In the genomic region with DNA sequence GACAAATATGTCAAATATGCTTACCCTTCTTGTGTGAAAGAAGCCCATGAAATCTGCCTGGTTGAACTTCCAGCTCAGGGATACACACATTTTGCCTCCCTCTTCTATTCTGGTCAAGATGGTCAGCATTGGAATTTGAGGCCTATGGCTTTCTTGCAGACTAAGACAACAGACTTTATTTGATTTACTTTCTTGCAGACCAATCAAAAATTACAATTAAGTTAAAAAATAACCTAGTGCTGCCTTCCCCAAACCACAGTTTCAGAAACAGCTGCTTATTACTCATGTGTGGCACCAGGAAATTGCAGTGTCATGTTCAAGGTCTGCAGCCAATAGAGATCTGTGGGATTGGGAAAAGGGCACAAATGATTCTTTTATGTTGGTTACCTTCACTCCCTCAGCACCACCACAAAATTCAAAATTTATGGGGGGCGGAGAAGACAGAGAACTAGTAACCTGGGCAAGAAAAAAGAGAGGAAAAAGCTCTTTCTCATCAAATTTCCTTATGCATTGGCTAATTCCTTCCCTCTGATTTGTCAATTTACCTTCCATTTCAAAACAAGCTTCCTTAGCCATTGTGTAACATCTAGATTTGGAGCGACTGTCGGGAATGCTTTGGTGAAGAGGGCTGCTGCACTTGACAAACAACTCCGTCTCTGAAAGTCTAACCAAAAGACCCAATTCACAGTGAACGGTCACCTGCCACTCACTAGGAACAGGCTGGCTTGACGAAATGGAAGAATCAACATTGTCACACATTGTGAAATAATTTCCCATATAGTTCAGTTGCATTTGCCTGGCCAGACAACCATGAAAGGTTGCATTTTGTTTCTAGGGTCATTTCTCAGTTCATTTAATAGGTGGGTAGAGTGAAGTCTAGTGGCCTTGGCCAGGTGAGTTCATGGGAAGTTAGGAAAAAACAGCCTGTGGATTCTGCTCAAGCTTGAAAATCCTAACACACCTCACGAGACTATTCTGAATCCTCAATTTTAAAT, we compare ENCODE assay signal across 9 cellular contexts.
A peak's percentile ranks its signal among the peaks of the same experiment; 100 is the strongest.
DNase-seq lines count a peak whose midpoint lies in the region; ATAC-seq and TF ChIP-seq lines count a peak whose summit lies in the region.
"Had no signal": no experiment of that assay in that cellular context is flagged by ENCODE, and none has a peak within 500 bp of the region (broad histone marks: within the 10 kb centered on the region; RNA-seq: fewer than 3 reads in every experiment).

No MANE protein-coding gene starts in this region.

- H3K36me3 ChIP-seq in body of pancreas (replicated peaks in 1 of 2; ENCODE audit: insufficient read depth in 1 of 2, low read depth in 2 of 2): no peaks in the 10 kb centered on the region

- H3K4me1 ChIP-seq in body of pancreas: peaks cover 20% of the 10 kb centered on the region

- TF ChIP-seq CTCF in body of pancreas (IDR thresholded peaks at IDR 0.05) (no peak), nephron (IDR thresholded peaks at IDR 0.05; ENCODE audit: unreplicated experiment in 3 of 3) (no peak)

- H3K4me3 Mint-ChIP-seq in nephron: peak overlapping the region in 1 of 3 experiments; percentile 3

- intact Hi-C loops in body of pancreas (cut with DNase I): no loop called here

- peak; percentile 24 to 50 (median 42) for DNase-seq in body of pancreas
- DNase-seq in NAMALWA (ENCODE audit: low spot score): no peak
- no peak for DNase-seq in HEK293T (ENCODE audit: extremely low spot score)
- DNase-seq in NCI-H510A (lab: John Stamatoyannopoulos, UW): no peak
- DNase-seq: NCI-H1105 treated with DMSO at 0.1 percent for 48 hours had no signal

- POLR2A ChIA-PET in HEK293T (lab: Yijun Ruan, JAX): no interaction called here

- no peak overlapping the region for H3K4me3 ChIP-seq in body of pancreas

- H3K27me3 Mint-ChIP-seq in nephron (ENCODE audit: low read depth): no peaks in the 10 kb centered on the region

- H3K27ac ChIP-seq in body of pancreas: peak overlapping the region; percentile 23 to 73 (median 60)

- peak overlapping the region in 2 of 3 experiments; percentile 54 to 71 for H3K27ac Mint-ChIP-seq in nephron

- ATAC-seq in GM18498 (IDR thresholded peaks at IDR 0.05; ENCODE audit: unreplicated experiment) (peak; percentile 60), HG03442 (IDR thresholded peaks at IDR 0.05; ENCODE audit: unreplicated experiment) (peak; percentile 47), body of pancreas (peak; percentile 90), GM18867 (IDR thresholded peaks at IDR 0.05; ENCODE audit: unreplicated experiment) (no peak)

- WGBS in body of pancreas, 2 donors: 48 to 67% methylated on average over 7 of the region's 7 CpGs

- CTCF ChIA-PET in HEK293T (lab: Yijun Ruan, JAX): no interaction called here

- H3K9me3 ChIP-seq in body of pancreas: no peaks in the 10 kb centered on the region

- H3K36me3 Mint-ChIP-seq in nephron (ENCODE audit: low read depth): no peaks in the 10 kb centered on the region

- peaks cover 24% of the 10 kb centered on the region for H3K4me1 Mint-ChIP-seq in nephron

- no peaks in the 10 kb centered on the region for H3K9me3 Mint-ChIP-seq in nephron

- no peaks in the 10 kb centered on the region for H3K27me3 ChIP-seq in body of pancreas

- TF ChIP-seq POLR2A in body of pancreas (IDR thresholded peaks at IDR 0.05): no peak

TF ChIP-seq in HEK293T, 16 proteins besides CTCF, POLR2A, EP300 and RAD21:
- no peak for TF ChIP-seq NFRKB (IDR thresholded peaks at IDR 0.05)
- TF ChIP-seq HDGF (IDR thresholded peaks at IDR 0.05; ENCODE audit: borderline replicate concordance): no peak
- no peak for TF ChIP-seq SP1 (IDR thresholded peaks at IDR 0.05)
- TF ChIP-seq PKNOX1 (IDR thresholded peaks at IDR 0.05): no peak
- no peak for TF ChIP-seq ELF4 (IDR thresholded peaks at IDR 0.05)
- TF ChIP-seq L3MBTL2 (conservative IDR thresholded peaks at IDR 0.05): no peak
- TF ChIP-seq BHLHE40 (IDR thresholded peaks at IDR 0.05; ENCODE audit: borderline replicate concordance): no peak
- no peak for TF ChIP-seq FOXA1 (IDR thresholded peaks at IDR 0.05)
- TF ChIP-seq SUZ12 (IDR thresholded peaks at IDR 0.05): no peak
- no peak for TF ChIP-seq TARDBP (IDR thresholded peaks at IDR 0.05)
- TF ChIP-seq ZNF384 (IDR thresholded peaks at IDR 0.05): no peak

Comparison
In these comparisons a context has a peak if more than half of its experiments do, and no peak if none do; other contexts are left out.
1. DNase-seq: peak in body of pancreas (4 of 4); none in NAMALWA (single experiment), HEK293T (single experiment) and NCI-H510A (single experiment).